ENCODE assay signal across 8 cellular contexts in the genomic region with DNA sequence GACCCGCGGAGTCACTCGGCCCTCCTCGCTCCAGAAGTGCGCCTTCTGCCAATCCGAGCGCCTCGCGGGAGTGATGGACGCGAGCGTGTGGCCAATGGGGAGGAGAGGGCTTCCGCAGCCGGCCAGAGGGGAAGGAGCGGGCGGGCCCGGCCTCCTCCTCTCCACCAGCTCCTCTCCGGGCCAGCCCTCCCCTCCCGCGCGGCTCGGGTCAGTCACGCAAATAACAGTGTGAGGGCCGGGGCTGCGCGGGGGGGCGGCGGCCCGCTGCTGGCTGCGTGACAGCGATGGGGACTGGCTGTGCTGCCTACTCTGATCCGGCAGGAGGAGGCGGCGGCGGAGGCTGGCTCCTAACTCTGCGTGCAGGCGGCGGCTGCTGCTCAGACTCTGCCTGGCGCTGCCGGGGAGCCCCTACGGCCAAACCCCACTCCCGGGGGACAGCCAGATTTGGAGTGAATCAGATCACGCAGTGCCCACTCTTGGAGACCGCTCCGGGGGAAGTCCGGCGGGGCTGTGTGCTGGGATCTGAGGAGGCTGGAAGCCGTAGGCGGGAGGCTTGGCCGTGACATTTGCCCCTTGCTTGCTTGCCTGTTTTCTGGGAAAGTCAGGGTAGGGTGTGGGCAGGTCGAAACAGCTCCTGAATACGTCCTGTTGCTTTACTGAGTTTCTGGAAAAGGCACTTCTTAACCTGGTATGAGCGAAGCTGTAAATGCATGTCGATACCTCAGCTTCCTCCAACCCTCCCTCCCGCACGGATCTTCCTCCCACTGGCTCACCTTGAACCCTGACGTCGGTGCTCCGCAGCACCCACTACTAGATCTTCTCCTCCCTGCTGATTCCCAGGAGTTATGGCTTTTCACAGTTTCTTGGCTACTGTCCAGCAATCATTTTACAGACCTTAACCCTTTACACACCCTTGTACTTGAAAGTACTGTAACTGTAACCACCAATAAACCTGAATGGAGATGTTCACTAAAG.
DNase-seq lines count a peak whose midpoint lies in the region; ATAC-seq and FAIRE-seq lines count a peak whose summit lies in the region.

No MANE protein-coding gene starts in this region.

- DNase-seq in DMS53 (lab: John Stamatoyannopoulos, UW) (peak; percentile 100), GM19239 (ENCODE audit: insufficient read length, low spot score) (peak; percentile 89), NCI-H526 treated with DMSO at 0.1 percent for 48 hours (lab: John Stamatoyannopoulos, UW) (peak; percentile 55), glomerular visceral epithelial cell (ENCODE audit: extremely low spot score) (peak; percentile 56), non-pigmented ciliary epithelial cell (ENCODE audit: low read depth) (peak; percentile 96), GDM1 (lab: John Stamatoyannopoulos, UW) (no peak)
- DNase-seq in activated naive CD4-positive, alpha-beta T cell treated with anti-CD3 and anti-CD28 coated beads, Interleukin-2, amount 50 U/mL, for 72 hours (ENCODE audit: low spot score in 2 of 2) = no peak

- ATAC-seq in HG03175 (IDR thresholded peaks at IDR 0.05; ENCODE audit: unreplicated experiment) = peak; percentile 83
- peak; percentile 80 to 82 for ATAC-seq in activated naive CD4-positive, alpha-beta T cell treated with anti-CD3 and anti-CD28 coated beads, Interleukin-2, amount 50 U/mL, for 72 hours

- peak overlapping the region; percentile 92 to 96 for H3K27ac Mint-ChIP-seq in activated naive CD4-positive, alpha-beta T cell treated with anti-CD3 and anti-CD28 coated beads, Interleukin-2, amount 50 U/mL, for 72 hours

- peak; percentile 49 for FAIRE-seq in GM19239 (lab: Jason Lieb, UNC)

- peaks cover 0 to 5% of the 10 kb centered on the region in 2 donors for H3K36me3 Mint-ChIP-seq in activated naive CD4-positive, alpha-beta T cell treated with anti-CD3 and anti-CD28 coated beads, Interleukin-2, amount 50 U/mL, for 72 hours

- H3K9me3 Mint-ChIP-seq in activated naive CD4-positive, alpha-beta T cell treated with anti-CD3 and anti-CD28 coated beads, Interleukin-2, amount 50 U/mL, for 72 hours = no peaks in the 10 kb centered on the region

Comparison
In these comparisons a context has a peak if more than half of its experiments do, and no peak if none do; other contexts are left out.
1. DNase-seq: peak in DMS53 (single experiment), GM19239 (single experiment), NCI-H526 treated with DMSO at 0.1 percent for 48 hours (single experiment), glomerular visceral epithelial cell (single experiment) and non-pigmented ciliary epithelial cell (single experiment); none in activated naive CD4-positive, alpha-beta T cell treated with anti-CD3 and anti-CD28 coated beads, Interleukin-2, amount 50 U/mL, for 72 hours (0 of 2) and GDM1 (single experiment).